ENCODE assay signal across 12 cellular contexts in the genomic region with DNA sequence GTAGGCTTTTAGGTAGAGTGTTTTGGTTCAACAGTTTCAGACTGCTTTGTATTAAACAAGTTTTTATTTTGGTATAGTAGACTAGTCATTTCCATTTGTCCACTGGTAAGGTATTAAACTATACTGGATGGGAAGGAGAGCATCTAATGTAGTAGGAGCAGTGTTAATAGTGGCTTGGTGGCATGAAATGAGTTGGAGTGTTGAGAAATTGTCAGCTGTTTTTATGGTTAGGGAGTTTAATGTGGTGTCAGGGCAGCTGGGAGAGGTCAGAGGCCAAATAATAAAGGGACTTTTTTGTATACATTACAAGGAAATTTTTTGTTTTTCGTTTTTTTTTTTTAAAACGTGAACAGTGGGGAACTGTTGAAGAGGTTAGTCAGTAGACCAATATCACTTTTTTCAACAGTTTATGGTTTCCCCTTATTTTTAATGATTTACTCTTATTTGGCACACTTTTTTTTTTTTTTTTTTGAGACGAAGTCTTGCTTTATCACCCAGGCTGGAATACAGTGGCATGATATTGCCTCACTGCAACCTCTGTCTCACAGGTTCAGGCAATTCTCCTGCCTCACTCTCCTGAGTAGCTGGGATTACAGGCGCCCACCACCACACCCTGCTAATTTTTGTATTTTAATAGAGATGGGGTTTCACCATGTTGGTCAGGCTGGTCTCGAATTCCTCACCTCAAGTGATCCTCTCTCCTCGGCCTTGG. TPM values are rescaled to one million over a fixed set of nuclear protein-coding genes. Genes with fewer than 3 reads are reported as not detected.
DNase-seq lines count a peak whose midpoint lies in the region; ATAC-seq, FAIRE-seq and TF ChIP-seq lines count a peak whose summit lies in the region.
"Had no signal": no experiment of that assay in that cellular context is flagged by ENCODE, and none has a peak within 500 bp of the region (broad histone marks: within the 10 kb centered on the region; RNA-seq: fewer than 3 reads in every experiment).

No MANE protein-coding gene starts in this region.

- TF ChIP-seq CTCF in CD8-positive, alpha-beta T cell (IDR thresholded peaks at IDR 0.05), result no peak
- TF ChIP-seq CTCF in PC-9 (conservative IDR thresholded peaks at IDR 0.05) (no peak), upper lobe of right lung (IDR thresholded peaks at IDR 0.05) (no peak)

- H3K4me3 ChIP-seq in CD8-positive, alpha-beta T cell (ENCODE audit: low read depth, low read length), result no peak overlapping the region
- H3K4me3 ChIP-seq in PC-9 (no peak overlapping the region), upper lobe of right lung (no peak overlapping the region)
- H3K4me3 ChIP-seq: lower lobe of right lung had no signal

- H3K4me2 ChIP-seq in PC-9, result no peak overlapping the region

- POLR2A ChIA-PET in CD8-positive, alpha-beta T cell (lab: Charles Lee), result interaction anchor here (0.9 kb wide), 1 partner anchor 10 kb away, joined by 3 read pairs; no protein-coding TSS in a partner anchor
- POLR2A ChIA-PET in T-cell (lab: Charles Lee), result interaction anchor here in 1 of 2 donors (0.7 kb wide), 1 partner anchor 33 kb away, joined by 3 read pairs; no protein-coding TSS in a partner anchor
- POLR2A ChIA-PET in PC-9 (lab: Charles Lee; ENCODE audit: unreplicated experiment), result no interaction called here

- CTCF ChIA-PET in CD8-positive, alpha-beta T cell (lab: Charles Lee), result no interaction called here
- CTCF ChIA-PET in T-cell (lab: Charles Lee), result interaction anchor here in 1 of 2 donors (1.5 kb wide), 1 partner anchor 22 kb away, joined by 3 read pairs; a partner anchor contains a TSS
- CTCF ChIA-PET in PC-9 (lab: Charles Lee), result no interaction called here

- peak overlapping the region; percentile 62 for H3K27ac Mint-ChIP-seq in CD8-positive, alpha-beta T cell
- H3K27ac Mint-ChIP-seq in T-cell, result peak overlapping the region; percentile 75 to 83

- no peak for ATAC-seq in CD8-positive, alpha-beta T cell
- ATAC-seq in T-cell (replicated peaks in 1 of 4) (no peak), left lobe of liver (peak; percentile 54), upper lobe of right lung (no peak)

- DNase-seq in CD8-positive, alpha-beta T cell, result no peak
- DNase-seq in GM19239 (ENCODE audit: insufficient read length, low spot score) (no peak), T-cell (no peak), left lobe of liver (ENCODE audit: low spot score) (no peak), NCI-H2107 (lab: John Stamatoyannopoulos, UW) (no peak), PC-9 (no peak), upper lobe of right lung (no peak), HK-2 (ENCODE audit: unreplicated experiment) (no peak)
- DNase-seq: lower lobe of right lung, NCI-H345, retina had no signal

- no peaks in the 10 kb centered on the region for H3K9me3 ChIP-seq in CD8-positive, alpha-beta T cell (ENCODE audit: low read length)
- H3K9me3 ChIP-seq in PC-9 (ENCODE audit: insufficient read depth, low read depth) (no peaks in the 10 kb centered on the region), upper lobe of right lung (no peaks in the 10 kb centered on the region)
- H3K9me3 ChIP-seq: lower lobe of right lung had no signal

- H3K4me1 Mint-ChIP-seq in CD8-positive, alpha-beta T cell (ENCODE audit: low read depth), result peaks cover 79% of the 10 kb centered on the region
- H3K4me1 Mint-ChIP-seq in T-cell, result peaks cover 70 to 86% (median 83%) of the 10 kb centered on the region in 3 donors

- H4K20me1 ChIP-seq in PC-9 (ENCODE audit: insufficient read depth), result peaks cover 78% of the 10 kb centered on the region

- no peaks in the 10 kb centered on the region; the same call in 1 of the 2 replicates for H3F3A ChIP-seq in PC-9 (ENCODE audit: insufficient read depth, low read depth)

- no peaks in the 10 kb centered on the region for H3K9me2 ChIP-seq in PC-9 (ENCODE audit: insufficient read depth)

- intact Hi-C loops in CD8-positive, alpha-beta T cell (cut with DNase I, micrococcal nuclease), result loop anchor here in 1 of 2 experiments (1.0 kb wide), 1 partner anchor 22 kb away; no protein-coding TSS in a partner anchor
- intact Hi-C loops in PC-9 (cut with micrococcal nuclease; ENCODE audit: unreplicated experiment) (no loop called here), upper lobe of right lung (cut with DNase I) (no loop called here)

- H3K36me3 ChIP-seq in CD8-positive, alpha-beta T cell (ENCODE audit: insufficient read depth, low read length), result peaks cover 6% of the 10 kb centered on the region
- peaks cover 1% of the 10 kb centered on the region; the same call in 1 of the 2 replicates for H3K36me3 ChIP-seq in PC-9 (ENCODE audit: low read depth)
- peaks cover 16% of the 10 kb centered on the region for H3K36me3 ChIP-seq in upper lobe of right lung

- no peaks in the 10 kb centered on the region for H3K27me3 ChIP-seq in CD8-positive, alpha-beta T cell (ENCODE audit: insufficient read depth, low read length)
- no peaks in the 10 kb centered on the region for H3K27me3 ChIP-seq in PC-9 (ENCODE audit: insufficient read depth, low read depth)
- no peaks in the 10 kb centered on the region for H3K27me3 ChIP-seq in upper lobe of right lung

- peak; percentile 37 for FAIRE-seq in GM19239 (lab: Jason Lieb, UNC)
- FAIRE-seq: colon had no signal

- H2AFZ ChIP-seq in PC-9, result no peak overlapping the region

- peaks cover 89% of the 10 kb centered on the region for H3K79me2 ChIP-seq in PC-9 (ENCODE audit: low read depth)

- no peak overlapping the region for H3K27ac ChIP-seq in CD8-positive, alpha-beta T cell (ENCODE audit: low read depth, low read length)
- H3K27ac ChIP-seq in PC-9, result no peak overlapping the region
- no peak overlapping the region for H3K27ac ChIP-seq in upper lobe of right lung
- H3K27ac ChIP-seq: lower lobe of right lung had no signal

- BruUV-seq in PC-9 (replicated peaks; lab: Mats Ljungman, UMichigan), result no TSS peak

- H3K27me3 Mint-ChIP-seq in CD8-positive, alpha-beta T cell (ENCODE audit: low read depth), result no peaks in the 10 kb centered on the region
- H3K27me3 Mint-ChIP-seq in T-cell, result no peaks in the 10 kb centered on the region

- peaks cover 52% of the 10 kb centered on the region for H3K4me1 ChIP-seq in CD8-positive, alpha-beta T cell (ENCODE audit: insufficient read depth, low read length)
- H3K4me1 ChIP-seq in PC-9 (replicated peaks; ENCODE audit: insufficient read depth), result no peaks in the 10 kb centered on the region
- H3K4me1 ChIP-seq in upper lobe of right lung, result peaks cover 16% of the 10 kb centered on the region

- peaks cover 44% of the 10 kb centered on the region for H3K36me3 Mint-ChIP-seq in CD8-positive, alpha-beta T cell
- peaks cover 41% of the 10 kb centered on the region for H3K36me3 Mint-ChIP-seq in T-cell

- no peak overlapping the region for H3K4me3 Mint-ChIP-seq in CD8-positive, alpha-beta T cell
- peak overlapping the region in 2 of 3 donors; percentile 42 to 62 for H3K4me3 Mint-ChIP-seq in T-cell

- no peaks in the 10 kb centered on the region for H3K9me3 Mint-ChIP-seq in CD8-positive, alpha-beta T cell
- no peaks in the 10 kb centered on the region for H3K9me3 Mint-ChIP-seq in T-cell

RNA-seq across cellular contexts. Expression of a gene that starts 21.2 kb away (rescaled TPM):
- 100 to 1,000 TPM; 121 to 122 TPM for total RNA-seq in CD8-positive, alpha-beta T cell
- total RNA-seq in T-cell (100 to 1,000 TPM; 228 to 277 (median 255) TPM), left lobe of liver (64.3 TPM), PC-9 (2021) (220 and 222 TPM in 2 replicates), upper lobe of right lung (229 TPM)
